30 cellular contexts compared by ENCODE assay signal in genomic region chr11:3990406-3990805, GRCh38.
DNase-seq lines count a peak whose midpoint lies in the region; ATAC-seq lines count a peak whose summit lies in the region.
"Had no signal": no experiment of that assay in that cellular context is flagged by ENCODE, and none has a peak within 500 bp of the region (broad histone marks: within the 10 kb centered on the region; RNA-seq: fewer than 3 reads in every experiment).

No MANE protein-coding gene starts in this region.

- no peak overlapping the region for H3K4me3 ChIP-seq in CD4-positive, alpha-beta memory T cell (ENCODE audit: low read length in 2 of 2)
- H3K4me3 ChIP-seq: gastroesophageal sphincter, HAP-1, K562, lower lobe of right lung, psoas muscle, sigmoid colon, tibial nerve had no signal

- peaks cover 39% of the 10 kb centered on the region for H3K4me1 ChIP-seq in CD4-positive, alpha-beta memory T cell (ENCODE audit: insufficient read depth, low read length)
- H3K4me1 ChIP-seq: HAP-1, lower lobe of right lung had no signal

- DNase-seq in activated CD4-positive, alpha-beta memory T cell treated with anti-CD3 and anti-CD28 coated beads for 36 hours = no peak
- no peak for DNase-seq in activated CD4-positive, alpha-beta memory T cell treated with anti-CD3 and anti-CD28 coated beads, Interleukin-2, amount 10 ng/mL, durations not matched to agents 7 days and 5 days
- no peak for DNase-seq in CD4-positive, alpha-beta memory T cell
- DNase-seq in T-cell = no peak
- no peak for DNase-seq in central memory CD8-positive, alpha-beta T cell (ENCODE audit: low spot score in 2 of 2)
- DNase-seq in NOMO-1 (lab: John Stamatoyannopoulos, UW; ENCODE audit: unreplicated experiment in 2 of 2) = no peak
- no peak for DNase-seq in OCI-M2 (lab: John Stamatoyannopoulos, UW; ENCODE audit: unreplicated experiment)
- DNase-seq in NCI-H2107 treated with DMSO at 0.1 percent for 48 hours (lab: John Stamatoyannopoulos, UW; ENCODE audit: unreplicated experiment) = no peak
- DNase-seq: ACHN; activated CD4-positive, alpha-beta T cell treated with anti-CD3 and anti-CD28 coated beads for 1 hour; aorta; COR-L47; DMS53; kidney glomerular epithelial cell; lower lobe of right lung; midbrain; naive B cell; NCI-H1092 treated with DMSO at 0.1 percent for 48 hours; NCI-H187; NCI-H2171; NCI-H510A; psoas muscle; sigmoid colon; stimulated activated CD4-positive, alpha-beta T cell treated with anti-CD3 and anti-CD28 coated beads, Interleukin-12 subunit alpha, Interleukin-12 subunit beta, amount 100 ng/mL, for 4 hours; stimulated activated CD4-positive, alpha-beta T cell treated with anti-CD3 and anti-CD28 coated beads, Interleukin-2, amount 100 ng/mL, for 48 hours had no signal

- POLR2A ChIA-PET in activated CD4-positive, alpha-beta memory T cell treated with anti-CD3 and anti-CD28 coated beads for 36 hours (lab: Charles Lee) = interaction anchor here (1.1 to 1.4 kb wide), 2 partner anchors 10 to 29 kb away, joined by 3 read pairs; no protein-coding TSS in a partner anchor
- POLR2A ChIA-PET in activated CD4-positive, alpha-beta memory T cell treated with anti-CD3 and anti-CD28 coated beads, Interleukin-2, amount 10 ng/mL, durations not matched to agents 7 days and 5 days (lab: Charles Lee) = interaction anchor here (1.6 kb wide), 1 partner anchor 136 kb away, joined by 9 read pairs; no protein-coding TSS in a partner anchor
- POLR2A ChIA-PET in CD4-positive, alpha-beta memory T cell (lab: Charles Lee; ENCODE audit: partially characterized antibody) = interaction anchor here (0.8 to 0.9 kb wide), 2 partner anchors 17 to 48 kb away, joined by 3 read pairs; no protein-coding TSS in a partner anchor
- POLR2A ChIA-PET in T-cell (lab: Charles Lee) = interaction anchor here (0.6 to 0.7 kb wide), 3 partner anchors 27 to 149 kb away, joined by 3 to 12 read pairs (median 5); no protein-coding TSS in a partner anchor

- peaks cover 58% of the 10 kb centered on the region for H3K4me1 Mint-ChIP-seq in activated CD4-positive, alpha-beta memory T cell treated with anti-CD3 and anti-CD28 coated beads for 36 hours (ENCODE audit: low read depth)
- H3K4me1 Mint-ChIP-seq in activated CD4-positive, alpha-beta memory T cell treated with anti-CD3 and anti-CD28 coated beads, Interleukin-2, amount 10 ng/mL, durations not matched to agents 7 days and 5 days = peaks cover 50% of the 10 kb centered on the region
- peaks cover 50 to 78% (median 59%) of the 10 kb centered on the region in 4 donors for H3K4me1 Mint-ChIP-seq in CD4-positive, alpha-beta memory T cell
- peaks cover 72 to 77% (median 76%) of the 10 kb centered on the region in 3 donors for H3K4me1 Mint-ChIP-seq in T-cell
- peaks cover 58% of the 10 kb centered on the region for H3K4me1 Mint-ChIP-seq in central memory CD8-positive, alpha-beta T cell

- intact Hi-C loops in activated CD4-positive, alpha-beta memory T cell treated with anti-CD3 and anti-CD28 coated beads for 36 hours (cut with micrococcal nuclease) = loop anchor here (5.0 kb wide), 1 partner anchor 43 kb away; no protein-coding TSS in a partner anchor
- intact Hi-C loops in CD4-positive, alpha-beta memory T cell (cut with micrococcal nuclease) = loop anchor here (10.0 kb wide), 1 partner anchor 46 kb away; no protein-coding TSS in a partner anchor

- H3K4me3 Mint-ChIP-seq in activated CD4-positive, alpha-beta memory T cell treated with anti-CD3 and anti-CD28 coated beads for 36 hours = peak overlapping the region; percentile 43
- no peak overlapping the region for H3K4me3 Mint-ChIP-seq in activated CD4-positive, alpha-beta memory T cell treated with anti-CD3 and anti-CD28 coated beads, Interleukin-2, amount 10 ng/mL, durations not matched to agents 7 days and 5 days
- peak overlapping the region in 7 of 8 donors; percentile 46 to 70 (median 59) for H3K4me3 Mint-ChIP-seq in CD4-positive, alpha-beta memory T cell
- peak overlapping the region; percentile 32 to 49 (median 35) for H3K4me3 Mint-ChIP-seq in T-cell
- peak overlapping the region; percentile 7 for H3K4me3 Mint-ChIP-seq in central memory CD8-positive, alpha-beta T cell
- H3K4me3 Mint-ChIP-seq: B cell had no signal

- H3K9me3 ChIP-seq in CD4-positive, alpha-beta memory T cell (ENCODE audit: control insufficient read depth in 1 of 2, low read length in 2 of 2) = no peaks in the 10 kb centered on the region

- no peak for ATAC-seq in T-cell (replicated peaks in 1 of 4)
- no peak for ATAC-seq in central memory CD8-positive, alpha-beta T cell (replicated peaks; ENCODE audit: extremely low read depth, poor library complexity, severe bottlenecking)
- ATAC-seq: gastroesophageal sphincter, K562, lower lobe of right lung, psoas muscle had no signal

- H3K27ac ChIP-seq in CD4-positive, alpha-beta memory T cell (ENCODE audit: low read depth, low read length) = no peak overlapping the region
- H3K27ac ChIP-seq: lower lobe of right lung, psoas muscle, tibial nerve had no signal

- H3K27ac Mint-ChIP-seq in activated CD4-positive, alpha-beta memory T cell treated with anti-CD3 and anti-CD28 coated beads for 36 hours = peak overlapping the region; percentile 53
- no peak overlapping the region for H3K27ac Mint-ChIP-seq in activated CD4-positive, alpha-beta memory T cell treated with anti-CD3 and anti-CD28 coated beads, Interleukin-2, amount 10 ng/mL, durations not matched to agents 7 days and 5 days
- H3K27ac Mint-ChIP-seq in CD4-positive, alpha-beta memory T cell = peak overlapping the region; percentile 8 to 81 (median 43)
- H3K27ac Mint-ChIP-seq in T-cell = peak overlapping the region in 1 of 2 donors; percentile 80
- peak overlapping the region; percentile 3 for H3K27ac Mint-ChIP-seq in central memory CD8-positive, alpha-beta T cell (ENCODE audit: low read depth)
- H3K27ac Mint-ChIP-seq: B cell had no signal

- CTCF ChIA-PET in activated CD4-positive, alpha-beta memory T cell treated with anti-CD3 and anti-CD28 coated beads for 36 hours (lab: Charles Lee) = interaction anchor here (0.6 to 2.6 kb wide), 5 partner anchors 23 to 141 kb away, joined by 3 to 8 read pairs (median 4); partner anchors contain the start of gene STIM1
- CTCF ChIA-PET in activated CD4-positive, alpha-beta memory T cell treated with anti-CD3 and anti-CD28 coated beads, Interleukin-2, amount 10 ng/mL, durations not matched to agents 7 days and 5 days (lab: Charles Lee) = interaction anchor here (1.0 to 3.6 kb wide), 2 partner anchors 136 to 141 kb away, joined by 3 to 12 read pairs; partner anchors contain the start of gene STIM1
- CTCF ChIA-PET in CD4-positive, alpha-beta memory T cell (lab: Charles Lee; ENCODE audit: partially characterized antibody) = interaction anchor here (1.4 to 1.6 kb wide), 2 partner anchors 136 to 149 kb away, joined by 3 to 7 read pairs; no protein-coding TSS in a partner anchor
- CTCF ChIA-PET in T-cell (lab: Charles Lee) = interaction anchor here (0.6 to 1.7 kb wide), 4 partner anchors 95 to 149 kb away, joined by 3 to 9 read pairs (median 4); partner anchors contain the start of gene STIM1 (in 1 of the 2)

- peaks cover 32% of the 10 kb centered on the region for H3K36me3 Mint-ChIP-seq in activated CD4-positive, alpha-beta memory T cell treated with anti-CD3 and anti-CD28 coated beads for 36 hours
- H3K36me3 Mint-ChIP-seq in activated CD4-positive, alpha-beta memory T cell treated with anti-CD3 and anti-CD28 coated beads, Interleukin-2, amount 10 ng/mL, durations not matched to agents 7 days and 5 days (ENCODE audit: low read depth) = peaks cover 56% of the 10 kb centered on the region
- peaks cover 18 to 31% of the 10 kb centered on the region in 2 donors for H3K36me3 Mint-ChIP-seq in CD4-positive, alpha-beta memory T cell
- peaks cover 35% of the 10 kb centered on the region for H3K36me3 Mint-ChIP-seq in T-cell
- H3K36me3 Mint-ChIP-seq in central memory CD8-positive, alpha-beta T cell (ENCODE audit: insufficient read depth) = peaks cover 3% of the 10 kb centered on the region

- H3K36me3 ChIP-seq in CD4-positive, alpha-beta memory T cell (ENCODE audit: insufficient read depth, low read length) = no peaks in the 10 kb centered on the region
- H3K36me3 ChIP-seq: gastroesophageal sphincter, HAP-1, lower lobe of right lung, sigmoid colon had no signal

- no peaks in the 10 kb centered on the region for H3K27me3 ChIP-seq in CD4-positive, alpha-beta memory T cell (ENCODE audit: insufficient read depth, low read length)
- H3K27me3 ChIP-seq: gastroesophageal sphincter, sigmoid colon, tibial nerve had no signal

- H3K9me3 Mint-ChIP-seq in activated CD4-positive, alpha-beta memory T cell treated with anti-CD3 and anti-CD28 coated beads for 36 hours = peaks cover 29% of the 10 kb centered on the region
- peaks cover 28% of the 10 kb centered on the region for H3K9me3 Mint-ChIP-seq in activated CD4-positive, alpha-beta memory T cell treated with anti-CD3 and anti-CD28 coated beads, Interleukin-2, amount 10 ng/mL, durations not matched to agents 7 days and 5 days
- peaks cover 0 to 18% (median 15%) of the 10 kb centered on the region in 8 donors for H3K9me3 Mint-ChIP-seq in CD4-positive, alpha-beta memory T cell
- H3K9me3 Mint-ChIP-seq in T-cell = peaks cover 4 to 20% (median 9%) of the 10 kb centered on the region in 3 donors
- peaks cover 6% of the 10 kb centered on the region for H3K9me3 Mint-ChIP-seq in central memory CD8-positive, alpha-beta T cell

- H3K27me3 Mint-ChIP-seq in activated CD4-positive, alpha-beta memory T cell treated with anti-CD3 and anti-CD28 coated beads for 36 hours = no peaks in the 10 kb centered on the region
- H3K27me3 Mint-ChIP-seq in activated CD4-positive, alpha-beta memory T cell treated with anti-CD3 and anti-CD28 coated beads, Interleukin-2, amount 10 ng/mL, durations not matched to agents 7 days and 5 days = no peaks in the 10 kb centered on the region
- no peaks in the 10 kb centered on the region for H3K27me3 Mint-ChIP-seq in CD4-positive, alpha-beta memory T cell
- no peaks in the 10 kb centered on the region for H3K27me3 Mint-ChIP-seq in T-cell
- no peaks in the 10 kb centered on the region for H3K27me3 Mint-ChIP-seq in central memory CD8-positive, alpha-beta T cell
- H3K27me3 Mint-ChIP-seq: B cell, naive B cell had no signal
